ENCODE assay signal across 1 cellular context in genomic region chr1:150551784-150552691, GRCh38.
TF ChIP-seq lines count a peak whose summit lies in the region.

No MANE protein-coding gene starts in this region.

TF ChIP-seq in GM12878, 131 proteins besides CTCF, POLR2A, EP300 and RAD21:
- no peak for TF ChIP-seq NKRF (conservative IDR thresholded peaks at IDR 0.05)
- no peak for TF ChIP-seq ASH2L (IDR thresholded peaks at IDR 0.05; ENCODE audit: borderline replicate concordance, low read depth)
- no peak for TF ChIP-seq KLF5 (IDR thresholded peaks at IDR 0.05; ENCODE audit: partially characterized antibody)
- TF ChIP-seq HDGF (IDR thresholded peaks at IDR 0.05) = no peak
- no peak for TF ChIP-seq ZNF384 (IDR thresholded peaks at IDR 0.05; ENCODE audit: borderline replicate concordance, low read depth, low read length)
- TF ChIP-seq, protein P1, sequence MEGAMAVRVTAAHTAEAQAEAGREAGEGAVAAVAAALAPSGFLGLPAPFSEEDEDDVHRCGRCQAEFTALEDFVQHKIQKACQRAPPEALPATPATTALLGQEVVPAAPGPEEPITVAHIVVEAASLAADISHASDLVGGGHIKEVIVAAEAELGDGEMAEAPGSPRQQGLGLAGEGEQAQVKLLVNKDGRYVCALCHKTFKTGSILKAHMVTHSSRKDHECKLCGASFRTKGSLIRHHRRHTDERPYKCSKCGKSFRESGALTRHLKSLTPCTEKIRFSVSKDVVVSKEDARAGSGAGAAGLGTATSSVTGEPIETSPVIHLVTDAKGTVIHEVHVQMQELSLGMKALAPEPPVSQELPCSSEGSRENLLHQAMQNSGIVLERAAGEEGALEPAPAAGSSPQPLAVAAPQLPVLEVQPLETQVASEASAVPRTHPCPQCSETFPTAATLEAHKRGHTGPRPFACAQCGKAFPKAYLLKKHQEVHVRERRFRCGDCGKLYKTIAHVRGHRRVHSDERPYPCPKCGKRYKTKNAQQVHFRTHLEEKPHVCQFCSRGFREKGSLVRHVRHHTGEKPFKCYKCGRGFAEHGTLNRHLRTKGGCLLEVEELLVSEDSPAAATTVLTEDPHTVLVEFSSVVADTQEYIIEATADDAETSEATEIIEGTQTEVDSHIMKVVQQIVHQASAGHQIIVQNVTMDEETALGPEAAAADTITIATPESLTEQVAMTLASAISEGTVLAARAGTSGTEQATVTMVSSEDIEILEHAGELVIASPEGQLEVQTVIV (IDR thresholded peaks at IDR 0.05; ENCODE audit: borderline replicate concordance, partially characterized antibody) = no peak
- no peak for TF ChIP-seq PML (IDR thresholded peaks at IDR 0.05; ENCODE audit: low read length)
- TF ChIP-seq CBX3 (IDR thresholded peaks at IDR 0.05; ENCODE audit: borderline replicate concordance, low read depth) = no peak
- no peak for TF ChIP-seq ZNF217 (IDR thresholded peaks at IDR 0.05)
- no peak for TF ChIP-seq IKZF2 (IDR thresholded peaks at IDR 0.05)
- TF ChIP-seq HCFC1 (IDR thresholded peaks at IDR 0.05; ENCODE audit: low read length) = no peak
- TF ChIP-seq, protein P2, sequence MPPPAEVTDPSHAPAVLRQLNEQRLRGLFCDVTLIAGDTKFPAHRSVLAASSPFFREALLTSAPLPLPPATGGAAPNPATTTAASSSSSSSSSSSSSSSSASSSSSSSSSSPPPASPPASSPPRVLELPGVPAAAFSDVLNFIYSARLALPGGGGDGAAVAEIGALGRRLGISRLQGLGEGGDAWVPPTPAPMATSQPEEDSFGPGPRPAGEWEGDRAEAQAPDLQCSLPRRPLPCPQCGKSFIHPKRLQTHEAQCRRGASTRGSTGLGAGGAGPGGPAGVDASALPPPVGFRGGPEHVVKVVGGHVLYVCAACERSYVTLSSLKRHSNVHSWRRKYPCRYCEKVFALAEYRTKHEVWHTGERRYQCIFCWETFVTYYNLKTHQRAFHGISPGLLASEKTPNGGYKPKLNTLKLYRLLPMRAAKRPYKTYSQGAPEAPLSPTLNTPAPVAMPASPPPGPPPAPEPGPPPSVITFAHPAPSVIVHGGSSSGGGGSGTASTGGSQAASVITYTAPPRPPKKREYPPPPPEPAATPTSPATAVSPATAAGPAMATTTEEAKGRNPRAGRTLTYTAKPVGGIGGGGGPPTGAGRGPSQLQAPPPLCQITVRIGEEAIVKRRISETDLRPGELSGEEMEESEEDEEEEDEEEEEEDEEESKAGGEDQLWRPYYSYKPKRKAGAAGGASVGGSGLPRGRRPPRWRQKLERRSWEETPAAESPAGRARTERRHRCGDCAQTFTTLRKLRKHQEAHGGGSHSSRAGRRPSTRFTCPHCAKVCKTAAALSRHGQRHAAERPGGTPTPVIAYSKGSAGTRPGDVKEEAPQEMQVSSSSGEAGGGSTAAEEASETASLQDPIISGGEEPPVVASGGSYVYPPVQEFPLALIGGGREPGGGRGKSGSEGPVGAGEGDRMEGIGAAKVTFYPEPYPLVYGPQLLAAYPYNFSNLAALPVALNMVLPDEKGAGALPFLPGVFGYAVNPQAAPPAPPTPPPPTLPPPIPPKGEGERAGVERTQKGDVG (CRISPR knock-in tag; IDR thresholded peaks at IDR 0.05) = no peak
- TF ChIP-seq ATF3 (IDR thresholded peaks at IDR 0.05; ENCODE audit: borderline replicate concordance, extremely low read depth, low read depth, low read length) = no peak
- TF ChIP-seq TCF3 (IDR thresholded peaks at IDR 0.05; ENCODE audit: borderline replicate concordance, insufficient read depth, low read depth, low read length) = no peak
- no peak for TF ChIP-seq BCLAF1 (IDR thresholded peaks at IDR 0.05)
- no peak for TF ChIP-seq PAX8 (IDR thresholded peaks at IDR 0.05)
- TF ChIP-seq JUND (IDR thresholded peaks at IDR 0.05; ENCODE audit: low read depth, low read length) = no peak
- no peak for TF ChIP-seq RUNX3 (IDR thresholded peaks at IDR 0.05; ENCODE audit: low read length)
- no peak for TF ChIP-seq ETV6 (conservative IDR thresholded peaks at IDR 0.05 in 1 of 2, IDR thresholded peaks at IDR 0.05 in 1 of 2; ENCODE audit: borderline replicate concordance in 1 of 2, low read depth in 1 of 2)
